ENCODE assay signal across 10 cellular contexts in the genomic region with DNA sequence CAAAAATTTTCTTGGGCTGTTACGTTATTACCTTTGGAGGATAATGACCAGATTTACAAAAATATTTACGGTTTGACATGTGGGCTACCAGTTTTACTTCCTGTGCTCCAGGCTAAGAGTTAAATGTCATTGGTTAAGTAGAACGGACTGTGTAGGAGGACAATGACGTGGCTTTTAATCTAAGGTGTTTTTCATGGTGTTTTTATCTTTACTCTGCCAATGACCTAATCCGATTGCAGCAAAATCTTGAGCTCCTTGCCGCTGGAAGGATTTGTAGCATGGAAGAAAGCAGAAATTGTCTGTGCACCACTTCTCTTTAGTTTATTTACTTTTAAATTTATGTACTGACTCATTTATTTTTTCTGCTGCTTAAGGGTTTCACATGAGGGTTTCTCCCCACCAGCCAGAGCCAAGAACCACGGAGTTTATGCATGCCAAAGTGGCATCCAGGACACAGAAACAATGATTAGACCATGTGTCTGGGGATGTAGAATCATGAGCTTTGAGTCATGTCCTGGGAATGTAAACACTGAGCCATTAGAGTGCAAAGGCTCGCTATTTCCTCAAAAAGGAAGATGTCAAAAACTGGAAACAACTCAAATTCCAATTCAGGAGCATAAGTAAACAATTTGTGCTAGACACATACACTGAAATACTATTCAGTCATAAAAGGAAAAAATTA. TPM values are rescaled to one million over a fixed set of nuclear protein-coding genes. Genes with fewer than 3 reads are reported as not detected.
A peak's percentile ranks its signal among the peaks of the same experiment; 100 is the strongest.
DNase-seq lines count a peak whose midpoint lies in the region; ATAC-seq lines count a peak whose summit lies in the region.
"Had no signal": no experiment of that assay in that cellular context is flagged by ENCODE, and none has a peak within 500 bp of the region (broad histone marks: within the 10 kb centered on the region; RNA-seq: fewer than 3 reads in every experiment).

No MANE protein-coding gene starts in this region.

- no peak overlapping the region for H3K4me3 ChIP-seq in skeletal muscle cell (ENCODE audit: low read depth, low read length)
- H3K4me3 ChIP-seq: K562 had no signal

- ATAC-seq in HG03108 (IDR thresholded peaks at IDR 0.05; ENCODE audit: unreplicated experiment), result no peak
- ATAC-seq in HG02973 (IDR thresholded peaks at IDR 0.05; ENCODE audit: unreplicated experiment), result no peak
- no peak for ATAC-seq in GM19023 (IDR thresholded peaks at IDR 0.05; ENCODE audit: unreplicated experiment)
- ATAC-seq: K562 had no signal

- DNase-seq in GM03348 (ENCODE audit: low spot score), result peak; percentile 90
- DNase-seq in SW 1271 (lab: John Stamatoyannopoulos, UW), result peak; percentile 61 to 91
- DNase-seq in glomerular endothelial cell (ENCODE audit: extremely low read depth, low read depth, low spot score), result peak; percentile 99
- DNase-seq in skeletal muscle cell (ENCODE audit: low read depth), result peak; percentile 94
- no peak for DNase-seq in central memory CD4-positive, alpha-beta T cell
- DNase-seq: T-helper 9 cell had no signal

RNA-seq across cellular contexts. Expression of gene CARD16, which starts 1.9 kb away (rescaled TPM):
- total RNA-seq in glomerular endothelial cell, result 54.7 and 116 TPM in 2 replicates

RNA-seq across cellular contexts. Expression of gene CASP1, which starts 12.1 kb away (rescaled TPM):
- 32.0 and 40.8 TPM in 2 replicates for total RNA-seq in glomerular endothelial cell
- total RNA-seq: K562 had no signal

RNA-seq across cellular contexts. Expression of gene CASP5, which starts 24.1 kb away (rescaled TPM):
- total RNA-seq in glomerular endothelial cell, result not detected in 2 replicates
- total RNA-seq: K562 had no signal
